Comparison of ENCODE assay signal across 26 cellular contexts in the genomic region with DNA sequence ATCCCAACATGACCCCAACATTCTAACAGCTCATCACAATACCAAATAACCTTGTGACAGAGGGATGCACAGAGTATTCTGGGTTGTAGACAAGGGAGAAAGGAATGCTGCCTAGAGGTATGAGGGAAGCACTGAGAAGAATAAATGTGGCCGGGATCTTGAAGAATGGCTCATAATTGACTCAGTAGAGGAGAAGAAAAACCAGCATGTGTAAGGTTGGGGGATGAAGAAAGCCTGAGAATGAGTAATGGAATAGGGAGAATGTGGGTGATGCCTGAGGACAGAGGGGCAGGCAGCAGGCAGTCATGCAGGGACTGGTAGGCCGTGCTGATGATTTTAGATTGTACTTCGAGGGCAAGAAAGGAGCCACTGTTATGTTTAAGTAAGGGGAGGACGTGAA.
"Had no signal": no experiment of that assay in that cellular context is flagged by ENCODE, and none has a peak within 500 bp of the region (broad histone marks: within the 10 kb centered on the region; RNA-seq: fewer than 3 reads in every experiment).

No MANE protein-coding gene starts in this region.

- H3K27me3 ChIP-seq: left lung, pancreas, tibial nerve, upper lobe of left lung, vagina had no signal

- H3K36me3 Mint-ChIP-seq: naive thymus-derived CD4-positive, alpha-beta T cell; natural killer cell treated with Interleukin-12 subunit alpha and Interleukin-12 subunit beta and Interleukin-15 and Interleukin-18, amount 100 ng/mL, for 72 hours; stimulated activated naive B cell treated with anti-CD40 and anti-IgM and Interleukin-4, amounts not matched to agents 10 μg/mL and 1 μg/mL and 100 μg/mL, for 72 hours had no signal

- H3K36me3 ChIP-seq: left lung, lower lobe of right lung, pancreas, prostate gland, tibial nerve, upper lobe of left lung, vagina had no signal

- H3K9me3 Mint-ChIP-seq: immature natural killer cell; natural killer cell treated with Interleukin-12 subunit alpha and Interleukin-12 subunit beta and Interleukin-15 and Interleukin-18, amount 100 ng/mL, for 72 hours; stimulated activated naive B cell treated with anti-CD40 and anti-IgM and Interleukin-4, amounts not matched to agents 10 μg/mL and 1 μg/mL and 100 μg/mL, for 72 hours had no signal

- H3K4me1 Mint-ChIP-seq: immature natural killer cell; stimulated activated naive B cell treated with anti-CD40 and anti-IgM and Interleukin-4, amounts not matched to agents 10 μg/mL and 1 μg/mL and 100 μg/mL, for 72 hours had no signal

- ATAC-seq: left colon; left lung; lower lobe of right lung; mucosa of descending colon; naive thymus-derived CD4-positive, alpha-beta T cell; natural killer cell treated with Interleukin-12 subunit alpha and Interleukin-12 subunit beta and Interleukin-15 and Interleukin-18, amount 100 ng/mL, for 72 hours; right cardiac atrium; sciatic nerve; stimulated activated naive B cell treated with anti-CD40 and anti-IgM and Interleukin-4, amounts not matched to agents 10 μg/mL and 1 μg/mL and 100 μg/mL, for 72 hours; stimulated activated naive CD8-positive, alpha-beta T cell treated with anti-CD3 and anti-CD28 coated beads, Interleukin-15, Interleukin-2, amounts not matched to agents 100 U/mL and 50 U/mL, for 24 hours had no signal

- H3K4me3 Mint-ChIP-seq: immature natural killer cell; naive thymus-derived CD4-positive, alpha-beta T cell; natural killer cell treated with Interleukin-12 subunit alpha and Interleukin-12 subunit beta and Interleukin-15 and Interleukin-18, amount 100 ng/mL, for 72 hours; stimulated activated naive B cell treated with anti-CD40 and anti-IgM and Interleukin-4, amounts not matched to agents 10 μg/mL and 1 μg/mL and 100 μg/mL, for 72 hours had no signal

- H3K9me3 ChIP-seq: left lung, lower lobe of right lung, mucosa of descending colon, pancreas, prostate gland, tibial nerve, upper lobe of left lung, vagina had no signal

- H3K27ac ChIP-seq: left lung, lower lobe of right lung, pancreas, prostate gland, skin epidermis, tibial nerve, upper lobe of left lung, vagina had no signal

- FAIRE-seq: islet of Langerhans, kidney, pancreas had no signal

- H3K4me3 ChIP-seq: left lung, lower lobe of right lung, mucosa of descending colon, pancreas, prostate gland, skin epidermis, tibial nerve, upper lobe of left lung, vagina had no signal

- DNase-seq: immature natural killer cell; kidney; left colon; left lung; lower lobe of right lung; midbrain; mucosa of descending colon; naive thymus-derived CD4-positive, alpha-beta T cell; retina; right cardiac atrium; stimulated activated CD4-positive, alpha-beta T cell treated with anti-CD3 and anti-CD28 coated beads, Interleukin-12 subunit alpha, Interleukin-12 subunit beta, amount 100 ng/mL, for 4 hours; stimulated activated CD4-positive, alpha-beta T cell treated with anti-CD3 and anti-CD28 coated beads, Interleukin-15, amount 100 ng/mL, for 24 hours; stimulated activated CD4-positive, alpha-beta T cell treated with anti-CD3 and anti-CD28 coated beads, Interleukin-2, amount 100 ng/mL, for 24 hours; stimulated activated CD4-positive, alpha-beta T cell treated with anti-CD3 and anti-CD28 coated beads, Interleukin-4, amount 100 ng/mL, for 1 hour; stimulated activated naive B cell treated with anti-CD40 and anti-IgM and Interleukin-4, amounts not matched to agents 10 μg/mL and 1 μg/mL and 100 μg/mL, for 72 hours; stimulated activated naive CD8-positive, alpha-beta T cell treated with anti-CD3 and anti-CD28 coated beads, Interleukin-15, Interleukin-2, amounts not matched to agents 100 U/mL and 50 U/mL, for 24 hours; substantia nigra; upper lobe of left lung had no signal

- H3K27ac Mint-ChIP-seq: immature natural killer cell; naive thymus-derived CD4-positive, alpha-beta T cell; natural killer cell treated with Interleukin-12 subunit alpha and Interleukin-12 subunit beta and Interleukin-15 and Interleukin-18, amount 100 ng/mL, for 72 hours; stimulated activated naive B cell treated with anti-CD40 and anti-IgM and Interleukin-4, amounts not matched to agents 10 μg/mL and 1 μg/mL and 100 μg/mL, for 72 hours had no signal

- H3K4me1 ChIP-seq: left lung, lower lobe of right lung, pancreas, upper lobe of left lung, vagina had no signal
